Comparison of ENCODE assay signal across 19 cellular contexts in the genomic region with DNA sequence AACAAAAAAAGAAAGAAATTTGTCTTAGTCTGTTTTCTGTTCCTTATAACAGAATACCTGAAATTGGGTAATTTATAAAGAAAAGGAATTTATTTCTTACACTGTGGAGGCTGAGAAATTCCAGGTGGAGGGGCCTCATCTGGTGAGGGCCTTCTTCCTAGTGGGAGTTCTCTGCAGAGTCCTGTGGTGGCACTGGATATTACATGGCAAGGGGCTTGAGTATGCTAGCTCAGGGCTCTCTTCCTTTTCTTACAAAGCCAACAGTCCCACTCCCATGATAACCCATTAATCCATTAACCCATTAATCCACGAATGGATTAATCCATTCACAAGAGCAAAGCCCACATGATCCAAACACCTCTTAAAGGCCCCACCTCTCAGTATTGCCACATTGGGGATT. TPM values are rescaled to one million over a fixed set of nuclear protein-coding genes. Genes with fewer than 3 reads are reported as not detected.
A peak's percentile ranks its signal among the peaks of the same experiment; 100 is the strongest.
DNase-seq lines count a peak whose midpoint lies in the region; ATAC-seq and TF ChIP-seq lines count a peak whose summit lies in the region.
"Had no signal": no experiment of that assay in that cellular context is flagged by ENCODE, and none has a peak within 500 bp of the region (broad histone marks: within the 10 kb centered on the region; RNA-seq: fewer than 3 reads in every experiment).

No MANE protein-coding gene starts in this region.

- no peak overlapping the region for H2AK5ac ChIP-seq in H9 (ENCODE audit: insufficient read length, low read length)

- TF ChIP-seq POLR2A in lower leg skin (IDR thresholded peaks at IDR 0.05) = no peak

- no peak overlapping the region for H2BK20ac ChIP-seq in H9 (ENCODE audit: low read depth, low read length, poor library complexity, severe bottlenecking)

- no peaks in the 10 kb centered on the region for H3K9me3 Mint-ChIP-seq in activated CD8-positive, alpha-beta memory T cell treated with anti-CD3 and anti-CD28 coated beads, Interleukin-2, amount 10 ng/mL, durations not matched to agents 7 days and 5 days (ENCODE audit: low read depth)
- H3K9me3 Mint-ChIP-seq in activated T-helper 17 cell treated with anti-CD3 and anti-CD28 coated beads, Interleukin-2, amount 50 U/mL, for 72 hours = no peaks in the 10 kb centered on the region
- H3K9me3 Mint-ChIP-seq in progenitor cell of endocrine pancreas (ENCODE audit: low read depth) (no peaks in the 10 kb centered on the region), H9 (no peaks in the 10 kb centered on the region; a peak in 1 of 5 replicates)

- H3K4me3 ChIP-seq in lower leg skin (ENCODE audit: low read depth, poor library complexity, severe bottlenecking) = no peak overlapping the region
- H3K4me3 ChIP-seq: cardiac muscle cell, HAP-1 had no signal

- no peaks in the 10 kb centered on the region for H3K27me3 ChIP-seq in H9 (ENCODE audit: insufficient read depth, low read length)
- H3K27me3 ChIP-seq: cardiac muscle cell had no signal

- no peaks in the 10 kb centered on the region for H3K79me1 ChIP-seq in H9 (ENCODE audit: insufficient read depth, low read depth, low read length, poor library complexity, severe bottlenecking)

- no peak for ATAC-seq in activated CD8-positive, alpha-beta memory T cell treated with anti-CD3 and anti-CD28 coated beads, Interleukin-2, amount 10 ng/mL, durations not matched to agents 7 days and 5 days
- no peak for ATAC-seq in activated T-helper 17 cell treated with anti-CD3 and anti-CD28 coated beads, Interleukin-2, amount 50 U/mL, for 72 hours (replicated peaks)
- ATAC-seq in GM18861 (IDR thresholded peaks at IDR 0.05; ENCODE audit: unreplicated experiment) = no peak
- ATAC-seq: HepG2, Right ventricle myocardium inferior had no signal

- no peak overlapping the region for H4K8ac ChIP-seq in H9 (replicated peaks; ENCODE audit: insufficient read length, low read depth, low read length)

- no peak overlapping the region for H4K5ac ChIP-seq in H9 (ENCODE audit: insufficient read length, low read depth, low read length)

- no peak overlapping the region for H2BK12ac ChIP-seq in H9 (ENCODE audit: insufficient read length, low read depth, low read length)

- no peak overlapping the region for H3K56ac ChIP-seq in H9 (ENCODE audit: insufficient read length, low read depth, low read length)

- H3K4ac ChIP-seq in H9 (ENCODE audit: low read depth, low read length) = no peak overlapping the region

- peaks cover 1% of the 10 kb centered on the region; the same call in 1 of the 2 replicates for H3K79me2 ChIP-seq in H9 (ENCODE audit: insufficient read depth, low read length)

- no peak overlapping the region for H2BK120ac ChIP-seq in H9 (ENCODE audit: low read depth, low read length, poor library complexity, severe bottlenecking)

- H3K4me1 ChIP-seq in H9 (ENCODE audit: insufficient read depth, low read length) = peaks cover under 1% of the 10 kb centered on the region; the same call in 1 of the 2 replicates

- no peak overlapping the region for H2BK15ac ChIP-seq in H9 (ENCODE audit: low read depth, low read length)

- no peak overlapping the region for H3K9ac ChIP-seq in H9 (ENCODE audit: extremely low read depth, insufficient read length, low read length)

- intact Hi-C loops in lower leg skin (cut with DNase I; ENCODE audit: low total_unique reads) = no loop called here

- CTCF ChIA-PET in activated CD8-positive, alpha-beta memory T cell treated with anti-CD3 and anti-CD28 coated beads, Interleukin-2, amount 10 ng/mL, durations not matched to agents 7 days and 5 days (lab: Charles Lee) = no interaction called here

- no peaks in the 10 kb centered on the region for H4K20me1 ChIP-seq in H9 (ENCODE audit: control insufficient read depth, insufficient read depth, insufficient read length)

- no CpG with 5 or more reads among the region's 1 CpG for WGBS in H9 (ENCODE audit: extremely low coverage, insufficient read length, low lambda C conversion rate)
- 58 to 85% methylated on average over 1 of the region's 1 CpG for WGBS in lower leg skin, 2 donors

- DNase-seq in activated CD8-positive, alpha-beta memory T cell treated with anti-CD3 and anti-CD28 coated beads, Interleukin-2, amount 10 ng/mL, durations not matched to agents 7 days and 5 days = no peak
- no peak for DNase-seq in activated CD8-positive, alpha-beta memory T cell treated with anti-CD3 and anti-CD28 coated beads for 24 hours
- DNase-seq in MV-4-11 (lab: John Stamatoyannopoulos, UW) (peak; percentile 40), progenitor cell of endocrine pancreas (ENCODE audit: low spot score, unreplicated experiment) (no peak), H9 (no peak), lower leg skin (ENCODE audit: low spot score in 2 of 2) (no peak)
- DNase-seq: activated CD4-positive, CD25-positive, alpha-beta regulatory T cell; amniotic stem cell; NCI-H2227 treated with DMSO at 0.1 percent for 48 hours; retina; stimulated activated CD4-positive, alpha-beta T cell treated with anti-CD3 and anti-CD28 coated beads, Interleukin-15, amount 100 ng/mL, for 24 hours; stimulated activated naive CD4-positive, alpha-beta T cell; trophoblast cell had no signal

- H3K23me2 ChIP-seq in H9 (ENCODE audit: insufficient read length, low read depth, low read length, poor library complexity, severe bottlenecking) = peaks cover 13% of the 10 kb centered on the region

- no peak overlapping the region for H3K27ac ChIP-seq in H9 (ENCODE audit: insufficient read length, low read depth, low read length)
- H3K27ac ChIP-seq: cardiac muscle cell had no signal

- peak overlapping the region; percentile 37 for H3K4me3 Mint-ChIP-seq in activated CD8-positive, alpha-beta memory T cell treated with anti-CD3 and anti-CD28 coated beads, Interleukin-2, amount 10 ng/mL, durations not matched to agents 7 days and 5 days
- H3K4me3 Mint-ChIP-seq in activated T-helper 17 cell treated with anti-CD3 and anti-CD28 coated beads, Interleukin-2, amount 50 U/mL, for 72 hours = peak overlapping the region; percentile 88
- H3K4me3 Mint-ChIP-seq in progenitor cell of endocrine pancreas (ENCODE audit: low read depth) (no peak overlapping the region), H9 (no peak overlapping the region)

- no peak overlapping the region for H3K4me2 ChIP-seq in H9 (ENCODE audit: insufficient read depth, insufficient read length, low read length)

- H4K91ac ChIP-seq in H9 (ENCODE audit: insufficient read length, low read depth, low read length) = no peak overlapping the region

- no peak overlapping the region for H3K23ac ChIP-seq in H9 (ENCODE audit: insufficient read length, low read depth, low read length)

- no peak overlapping the region for H2BK5ac ChIP-seq in H9 (ENCODE audit: insufficient read length, low read length)

- peak overlapping the region; percentile 61 for H3K27ac Mint-ChIP-seq in activated CD8-positive, alpha-beta memory T cell treated with anti-CD3 and anti-CD28 coated beads, Interleukin-2, amount 10 ng/mL, durations not matched to agents 7 days and 5 days
- H3K27ac Mint-ChIP-seq in activated T-helper 17 cell treated with anti-CD3 and anti-CD28 coated beads, Interleukin-2, amount 50 U/mL, for 72 hours = peak overlapping the region; percentile 89
- H3K27ac Mint-ChIP-seq in progenitor cell of endocrine pancreas (no peak overlapping the region), H9 (no peak overlapping the region)

- H3K4me1 Mint-ChIP-seq in activated CD8-positive, alpha-beta memory T cell treated with anti-CD3 and anti-CD28 coated beads, Interleukin-2, amount 10 ng/mL, durations not matched to agents 7 days and 5 days = peaks cover 68% of the 10 kb centered on the region
- H3K4me1 Mint-ChIP-seq in activated T-helper 17 cell treated with anti-CD3 and anti-CD28 coated beads, Interleukin-2, amount 50 U/mL, for 72 hours = peaks cover 58% of the 10 kb centered on the region
- peaks cover 9% of the 10 kb centered on the region for H3K4me1 Mint-ChIP-seq in progenitor cell of endocrine pancreas (ENCODE audit: low read depth)
- H3K4me1 Mint-ChIP-seq in H9 = peaks cover 20 to 22% of the 10 kb centered on the region in 2 experiments

- H3K36me3 Mint-ChIP-seq in activated CD8-positive, alpha-beta memory T cell treated with anti-CD3 and anti-CD28 coated beads, Interleukin-2, amount 10 ng/mL, durations not matched to agents 7 days and 5 days = peaks cover 57% of the 10 kb centered on the region
- peaks cover 100% of the 10 kb centered on the region for H3K36me3 Mint-ChIP-seq in activated T-helper 17 cell treated with anti-CD3 and anti-CD28 coated beads, Interleukin-2, amount 50 U/mL, for 72 hours (ENCODE audit: low read depth)
- no peaks in the 10 kb centered on the region for H3K36me3 Mint-ChIP-seq in progenitor cell of endocrine pancreas (ENCODE audit: insufficient read depth)
- H3K36me3 Mint-ChIP-seq in H9 (ENCODE audit: insufficient read depth in 1 of 3, low read depth in 3 of 3) = no peaks in the 10 kb centered on the region

- no peak overlapping the region for H3K18ac ChIP-seq in H9 (ENCODE audit: insufficient read length, low read depth, low read length)

- no peaks in the 10 kb centered on the region for H3K9me3 ChIP-seq in H9 (ENCODE audit: control insufficient read depth, low read depth, low read length)
- H3K9me3 ChIP-seq: HAP-1 had no signal

- TF ChIP-seq CTCF in progenitor cell of endocrine pancreas (IDR thresholded peaks at IDR 0.05; ENCODE audit: unreplicated experiment) = peak; percentile 6
- no peak for TF ChIP-seq CTCF in H9 (conservative IDR thresholded peaks at IDR 0.05)
- TF ChIP-seq CTCF in lower leg skin (IDR thresholded peaks at IDR 0.05) = no peak

- no peak overlapping the region for H3K14ac ChIP-seq in H9 (ENCODE audit: insufficient read depth, low read length)

- H3K27me3 Mint-ChIP-seq in activated CD8-positive, alpha-beta memory T cell treated with anti-CD3 and anti-CD28 coated beads, Interleukin-2, amount 10 ng/mL, durations not matched to agents 7 days and 5 days = no peaks in the 10 kb centered on the region
- no peaks in the 10 kb centered on the region for H3K27me3 Mint-ChIP-seq in activated T-helper 17 cell treated with anti-CD3 and anti-CD28 coated beads, Interleukin-2, amount 50 U/mL, for 72 hours
- no peaks in the 10 kb centered on the region for H3K27me3 Mint-ChIP-seq in progenitor cell of endocrine pancreas
- no peaks in the 10 kb centered on the region; the same call in 1 of the 2 replicates for H3K27me3 Mint-ChIP-seq in H9 (ENCODE audit: low read depth)

- no peak overlapping the region for H3T11ph ChIP-seq in H9 (ENCODE audit: low read length)

- no peak overlapping the region for H2AFZ ChIP-seq in H9 (ENCODE audit: low read length)

RNA-seq across cellular contexts. Expression of gene SATB1, which starts 2.9 kb away (rescaled TPM):
- total RNA-seq in activated CD8-positive, alpha-beta memory T cell treated with anti-CD3 and anti-CD28 coated beads, Interleukin-2, amount 10 ng/mL, durations not matched to agents 7 days and 5 days = 100 to 1,000 TPM; 164 to 233 TPM
- total RNA-seq in activated T-helper 17 cell treated with anti-CD3 and anti-CD28 coated beads, Interleukin-2, amount 50 U/mL, for 72 hours = 100 to 1,000 TPM; 414 to 494 TPM
- total RNA-seq in progenitor cell of endocrine pancreas (58.3 and 65.6 TPM in 2 replicates), H9 (2021) (23.4 and 30.7 TPM in 2 replicates), lower leg skin (10 to 100 TPM; 16.9 to 33.8 (median 25.7) TPM)
- total RNA-seq: HepG2 had no signal

Comparison
In these comparisons a context has a peak if more than half of its experiments do, and no peak if none do; other contexts are left out.
1. H3K27ac Mint-ChIP-seq: peak in activated CD8-positive, alpha-beta memory T cell treated with anti-CD3 and anti-CD28 coated beads, Interleukin-2, amount 10 ng/mL, durations not matched to agents 7 days and 5 days (single experiment) and activated T-helper 17 cell treated with anti-CD3 and anti-CD28 coated beads, Interleukin-2, amount 50 U/mL, for 72 hours (single experiment); none in progenitor cell of endocrine pancreas (single experiment) and H9 (0 of 3).
2. H3K4me3 Mint-ChIP-seq: peak in activated CD8-positive, alpha-beta memory T cell treated with anti-CD3 and anti-CD28 coated beads, Interleukin-2, amount 10 ng/mL, durations not matched to agents 7 days and 5 days (single experiment) and activated T-helper 17 cell treated with anti-CD3 and anti-CD28 coated beads, Interleukin-2, amount 50 U/mL, for 72 hours (single experiment); none in progenitor cell of endocrine pancreas (single experiment) and H9 (0 of 2).